In genomic region chr6:159760602-159761057, GRCh38 we compare ENCODE assay signal across 8 cellular contexts. TPM values are rescaled to one million over a fixed set of nuclear protein-coding genes. Genes with fewer than 3 reads are reported as not detected.
DNase-seq lines count a peak whose midpoint lies in the region; TF ChIP-seq lines count a peak whose summit lies in the region.

No MANE protein-coding gene starts in this region.

- no peaks in the 10 kb centered on the region for H3K27me3 Mint-ChIP-seq in activated T-cell treated with anti-CD3 and anti-CD28 coated beads, Interleukin-2, amount 50 U/mL, for 24 hours

- peaks cover 39% of the 10 kb centered on the region for H3K4me1 Mint-ChIP-seq in activated T-cell treated with anti-CD3 and anti-CD28 coated beads, Interleukin-2, amount 50 U/mL, for 24 hours (ENCODE audit: low read depth)

- H3K4me3 ChIP-seq in fibroblast of the aortic adventitia (ENCODE audit: low read depth, low read length) (peak overlapping the region; percentile 1), skeletal muscle cell (ENCODE audit: low read depth, low read length) (peak overlapping the region; percentile 83)

- H3K36me3 Mint-ChIP-seq in activated T-cell treated with anti-CD3 and anti-CD28 coated beads, Interleukin-2, amount 50 U/mL, for 24 hours (ENCODE audit: low read depth), result peaks cover 85% of the 10 kb centered on the region

- DNase-seq in activated T-cell treated with anti-CD3 and anti-CD28 coated beads, Interleukin-2, amount 50 U/mL, for 24 hours, result no peak
- DNase-seq in activated T-cell treated with anti-CD3 and anti-CD28 coated beads, Interleukin-2, amount 50 U/mL, for 48 hours, result no peak
- peak; percentile 61 for DNase-seq in SW480 (ENCODE audit: low spot score)
- DNase-seq in fibroblast of the aortic adventitia (ENCODE audit: low read depth), result peak; percentile 67
- DNase-seq in skeletal muscle cell (ENCODE audit: low read depth), result peak; percentile 31
- DNase-seq in NCI-H2171 treated with DMSO at 0.1 percent for 48 hours (lab: John Stamatoyannopoulos, UW), result no peak
- no peak for DNase-seq in NCI-H1417 treated with DMSO at 0.1 percent for 48 hours (lab: John Stamatoyannopoulos, UW)
- DNase-seq in COLO668 (lab: John Stamatoyannopoulos, UW; ENCODE audit: unreplicated experiment), result no peak

- TF ChIP-seq CTCF in fibroblast of the aortic adventitia (IDR thresholded peaks at IDR 0.05; ENCODE audit: insufficient read depth, low read length), result no peak

- H3K4me3 Mint-ChIP-seq in activated T-cell treated with anti-CD3 and anti-CD28 coated beads, Interleukin-2, amount 50 U/mL, for 24 hours, result peak overlapping the region; percentile 96

- H3K9me3 Mint-ChIP-seq in activated T-cell treated with anti-CD3 and anti-CD28 coated beads, Interleukin-2, amount 50 U/mL, for 24 hours, result no peaks in the 10 kb centered on the region

- H3K27ac Mint-ChIP-seq in activated T-cell treated with anti-CD3 and anti-CD28 coated beads, Interleukin-2, amount 50 U/mL, for 24 hours, result peak overlapping the region; percentile 99

RNA-seq across cellular contexts. Expression of gene ACAT2, which starts 1.2 kb away (rescaled TPM):
- total RNA-seq in fibroblast of the aortic adventitia (ENCODE audit: low replicate concordance), result 22.1 and 66.2 TPM in 2 replicates

RNA-seq across cellular contexts. Expression of gene TCP1, which starts 28.8 kb away (rescaled TPM):
- total RNA-seq in fibroblast of the aortic adventitia (ENCODE audit: low replicate concordance), result 203 and 249 TPM in 2 replicates

RNA-seq across cellular contexts. Expression of gene MRPL18, which starts 29.6 kb away (rescaled TPM):
- 70.6 and 103 TPM in 2 replicates for total RNA-seq in fibroblast of the aortic adventitia (ENCODE audit: low replicate concordance)

RNA-seq across cellular contexts. Expression of gene WTAP, which starts 33.3 kb away (rescaled TPM):
- 71.9 and 103 TPM in 2 replicates for total RNA-seq in fibroblast of the aortic adventitia (ENCODE audit: low replicate concordance)

RNA-seq across cellular contexts. Expression of gene PNLDC1, which starts 39.4 kb away (rescaled TPM):
- not detected in 2 replicates for total RNA-seq in fibroblast of the aortic adventitia (ENCODE audit: low replicate concordance)

Comparison
In these comparisons a context has a peak if more than half of its experiments do, and no peak if none do; other contexts are left out.
1. DNase-seq: peak in SW480 (single experiment), fibroblast of the aortic adventitia (single experiment) and skeletal muscle cell (single experiment); none in activated T-cell treated with anti-CD3 and anti-CD28 coated beads, Interleukin-2, amount 50 U/mL, for 24 hours (single experiment), activated T-cell treated with anti-CD3 and anti-CD28 coated beads, Interleukin-2, amount 50 U/mL, for 48 hours (0 of 2), NCI-H2171 treated with DMSO at 0.1 percent for 48 hours (single experiment), NCI-H1417 treated with DMSO at 0.1 percent for 48 hours (single experiment) and COLO668 (single experiment).